Comparison of ENCODE assay signal across 8 cellular contexts in genomic region chr15:89775815-89776214, GRCh38. TPM values are rescaled to one million over a fixed set of nuclear protein-coding genes. Genes with fewer than 3 reads are reported as not detected.
DNase-seq lines count a peak whose midpoint lies in the region; ATAC-seq, FAIRE-seq and TF ChIP-seq lines count a peak whose summit lies in the region.

No MANE protein-coding gene starts in this region.

- peak overlapping the region; percentile 44 for H3K4me2 ChIP-seq in endothelial cell of umbilical vein (ENCODE audit: insufficient read depth, low read length)
- peak overlapping the region; percentile 85 for H3K4me2 ChIP-seq in osteoblast (ENCODE audit: insufficient read depth, low read length)

- peak overlapping the region; percentile 74 for H2AFZ ChIP-seq in ACC112 (ENCODE audit: low read length, unreplicated experiment)
- peak overlapping the region; percentile 90 for H2AFZ ChIP-seq in endothelial cell of umbilical vein (ENCODE audit: low read depth, low read length)
- H2AFZ ChIP-seq in osteoblast (ENCODE audit: low read length): peak overlapping the region; percentile 83

- H4K20me1 ChIP-seq in endothelial cell of umbilical vein (replicated peaks; ENCODE audit: control insufficient read depth, extremely low read depth, insufficient read depth, low read length) (no peaks in the 10 kb centered on the region), osteoblast (ENCODE audit: insufficient read depth, low read length) (no peaks in the 10 kb centered on the region)

- POLR2A ChIA-PET in endothelial cell of umbilical vein (lab: Charles Lee): no interaction called here

- H3K79me2 ChIP-seq in ACC112 (ENCODE audit: control insufficient read depth, insufficient read depth, low read length, unreplicated experiment) (no peaks in the 10 kb centered on the region), endothelial cell of umbilical vein (ENCODE audit: control insufficient read depth, insufficient read depth, low read length) (no peaks in the 10 kb centered on the region), osteoblast (ENCODE audit: insufficient read depth, low read length) (no peaks in the 10 kb centered on the region)

- no peaks in the 10 kb centered on the region for H3K36me3 ChIP-seq in ACC112 (ENCODE audit: insufficient read depth, low read length)
- no peaks in the 10 kb centered on the region for H3K36me3 ChIP-seq in HUES6 (ENCODE audit: control insufficient read depth, insufficient read depth, low read length)
- H3K36me3 ChIP-seq in endothelial cell of umbilical vein (ENCODE audit: control insufficient read depth in 2 of 2, extremely low read depth in 1 of 2, insufficient read depth in 2 of 2, low read length in 2 of 2): no peaks in the 10 kb centered on the region
- H3K36me3 ChIP-seq in osteoblast (ENCODE audit: insufficient read depth, low read length): no peaks in the 10 kb centered on the region

- H3K4me1 ChIP-seq in ACC112 (ENCODE audit: control insufficient read depth, insufficient read depth, low read length, unreplicated experiment) (peaks cover 23% of the 10 kb centered on the region), HUES6 (ENCODE audit: control insufficient read depth, insufficient read depth, low read length) (peaks cover 8% of the 10 kb centered on the region; the same call in 1 of the 2 replicates), endothelial cell of umbilical vein (ENCODE audit: control insufficient read depth, extremely low read depth, insufficient read depth, low read length) (peaks cover 6% of the 10 kb centered on the region), osteoblast (ENCODE audit: insufficient read depth, low read length) (peaks cover 17% of the 10 kb centered on the region)

- CTCF ChIA-PET in endothelial cell of umbilical vein (lab: Charles Lee): interaction anchor here (0.6 to 1.8 kb wide), 5 partner anchors 15 to 223 kb away, joined by 3 to 13 read pairs (median 5); no protein-coding TSS in a partner anchor

- no peak for ATAC-seq in GM21825 (IDR thresholded peaks at IDR 0.05; ENCODE audit: unreplicated experiment)
- no peak for ATAC-seq in HG03045 (IDR thresholded peaks at IDR 0.05; ENCODE audit: unreplicated experiment)
- no peak for ATAC-seq in GM18517 (IDR thresholded peaks at IDR 0.05; ENCODE audit: unreplicated experiment)

- TF ChIP-seq POLR2A in endothelial cell of umbilical vein (IDR thresholded peaks at IDR 0.05; ENCODE audit: low read depth, low read length): no peak

- no TSS peak for BruUV-seq in endothelial cell of umbilical vein (replicated peaks; lab: Mats Ljungman, UMichigan)

- H3K9me1 ChIP-seq in endothelial cell of umbilical vein (replicated peaks; ENCODE audit: control insufficient read depth, extremely low read depth, insufficient read depth, low read length): no peaks in the 10 kb centered on the region

- H3K9me3 ChIP-seq in HUES6 (ENCODE audit: control insufficient read depth, insufficient read depth, low read depth, low read length): no peaks in the 10 kb centered on the region
- H3K9me3 ChIP-seq in endothelial cell of umbilical vein (replicated peaks; ENCODE audit: control insufficient read depth, insufficient read depth, low read length): no peaks in the 10 kb centered on the region
- no peaks in the 10 kb centered on the region for H3K9me3 ChIP-seq in osteoblast (ENCODE audit: low read depth, low read length)

- intact Hi-C loops in endothelial cell of umbilical vein (cut with micrococcal nuclease): loop anchor here (2.0 to 5.0 kb wide), 3 partner anchors 19 to 41 kb away; no protein-coding TSS in a partner anchor

- dilution Hi-C loops in endothelial cell of umbilical vein (cut with MboI; ENCODE audit: extremely low pct_ligation_motif_present, low sequenced_read_pairs): no loop called here

- peak overlapping the region; percentile 79 for H3K4me3 ChIP-seq in ACC112 (ENCODE audit: low read depth, low read length)
- peak overlapping the region; percentile 50 for H3K4me3 ChIP-seq in HUES6 (ENCODE audit: low read depth, low read length)
- no peak overlapping the region for H3K4me3 ChIP-seq in endothelial cell of umbilical vein (replicated peaks in 1 of 3; ENCODE audit: insufficient read depth in 1 of 3, low read depth in 1 of 3, low read length in 3 of 3)
- H3K4me3 ChIP-seq in osteoblast (ENCODE audit: insufficient read depth, low read length): peak overlapping the region; percentile 72

- no peak for FAIRE-seq in endothelial cell of umbilical vein (lab: Jason Lieb, UNC)

- no peak overlapping the region for H3K9ac ChIP-seq in HUES6 (ENCODE audit: low read length)
- no peak overlapping the region for H3K9ac ChIP-seq in endothelial cell of umbilical vein (replicated peaks; ENCODE audit: extremely low read depth, insufficient read depth, low read length)

- H3K27ac ChIP-seq in ACC112 (ENCODE audit: low read depth, low read length) (no peak overlapping the region), HUES6 (ENCODE audit: low read depth, low read length) (no peak overlapping the region), endothelial cell of umbilical vein (ENCODE audit: insufficient read depth, low read depth, low read length) (no peak overlapping the region), osteoblast (ENCODE audit: low read depth, low read length) (no peak overlapping the region)

- no peak for DNase-seq in endothelial cell of umbilical vein (ENCODE audit: low read depth, low spot score)
- peak; percentile 48 for DNase-seq in osteoblast (ENCODE audit: insufficient read length, low spot score, missing footprints)
- DNase-seq in COLO668 (lab: John Stamatoyannopoulos, UW; ENCODE audit: unreplicated experiment): no peak

- H3K27me3 ChIP-seq in ACC112 (ENCODE audit: insufficient read depth, low read length) (no peaks in the 10 kb centered on the region), HUES6 (ENCODE audit: control insufficient read depth, insufficient read depth, low read length) (peaks cover 46% of the 10 kb centered on the region), endothelial cell of umbilical vein (ENCODE audit: control insufficient read depth in 2 of 2, insufficient read depth in 2 of 2, low read length in 2 of 2) (no peaks in the 10 kb centered on the region), osteoblast (ENCODE audit: insufficient read depth, low read length) (no peaks in the 10 kb centered on the region)

- TF ChIP-seq CTCF in endothelial cell of umbilical vein (IDR thresholded peaks at IDR 0.05; ENCODE audit: extremely low read depth in 1 of 2, insufficient read depth in 1 of 2, low read depth in 1 of 2, low read length in 2 of 2) (no peak), osteoblast (IDR thresholded peaks at IDR 0.05; ENCODE audit: extremely low read depth, low read depth, low read length) (no peak)

TF ChIP-seq in endothelial cell of umbilical vein, 7 proteins besides CTCF, POLR2A, EP300 and RAD21:
- TF ChIP-seq JUN (IDR thresholded peaks at IDR 0.05; ENCODE audit: borderline replicate concordance, insufficient read depth, insufficient read length, low read depth) (no peak), GATA2 (IDR thresholded peaks at IDR 0.05; ENCODE audit: insufficient read depth, insufficient read length, low read depth, low read length) (no peak), MAX (IDR thresholded peaks at IDR 0.05; ENCODE audit: insufficient read depth, insufficient read length) (no peak), EZH2 (IDR thresholded peaks at IDR 0.05; ENCODE audit: borderline replicate concordance, low read depth, low read length, severe bottlenecking) (no peak), POLR2AphosphoS5 (IDR thresholded peaks at IDR 0.05; ENCODE audit: insufficient read depth, low read depth, low read length) (no peak), MYC (IDR thresholded peaks at IDR 0.05; ENCODE audit: low read depth, low read length) (no peak), FOS (IDR thresholded peaks at IDR 0.05; ENCODE audit: borderline replicate concordance, insufficient read depth, low read length) (no peak)

RNA-seq across cellular contexts. Expression of gene MESP2, which starts 0.3 kb away (rescaled TPM):
- total RNA-seq in endothelial cell of umbilical vein: 0.42 TPM in 1 of 2 replicates, not detected in the other
- 0.21 and 0.43 TPM in 2 replicates for polyA plus RNA-seq in endothelial cell of umbilical vein
- 0.14 and 0.22 TPM in 2 replicates for polyA plus RNA-seq in endothelial cell of umbilical vein (2011; cell fraction: cytosol; rRNA removed)
- not detected in 2 replicates for polyA plus RNA-seq in endothelial cell of umbilical vein (2011; cell fraction: nucleus; rRNA removed)
- polyA plus RNA-seq in endothelial cell of umbilical vein (2012): 0.27 and 0.64 TPM in 2 replicates
- not detected in 2 replicates for polyA minus RNA-seq in endothelial cell of umbilical vein
- polyA minus RNA-seq in endothelial cell of umbilical vein (2011; cell fraction: cytosol; rRNA and poly(A)+ RNA removed): not detected
- not detected in 2 replicates for polyA minus RNA-seq in endothelial cell of umbilical vein (2011; cell fraction: nucleus; rRNA and poly(A)+ RNA removed)
- 0.72 and 1.5 TPM in 2 replicates for total RNA-seq in osteoblast

RNA-seq across cellular contexts. Expression of gene MESP1, which starts 24.8 kb away (rescaled TPM):
- total RNA-seq in endothelial cell of umbilical vein (1.0 and 1.7 TPM in 2 replicates), osteoblast (under 0.01 TPM in 2 replicates)
- polyA plus RNA-seq in endothelial cell of umbilical vein: 0.68 and 1.0 TPM in 2 replicates
- polyA plus RNA-seq in endothelial cell of umbilical vein (2011; cell fraction: cytosol; rRNA removed): 0.21 and 0.35 TPM in 2 replicates
- polyA plus RNA-seq in endothelial cell of umbilical vein (2011; cell fraction: nucleus; rRNA removed): 0.08 and 0.22 TPM in 2 replicates
- polyA plus RNA-seq in endothelial cell of umbilical vein (2012): 1.00 and 1.3 TPM in 2 replicates
- not detected in 2 replicates for polyA minus RNA-seq in endothelial cell of umbilical vein
- polyA minus RNA-seq in endothelial cell of umbilical vein (2011; cell fraction: cytosol; rRNA and poly(A)+ RNA removed): 4.2 TPM
- polyA minus RNA-seq in endothelial cell of umbilical vein (2011; cell fraction: nucleus; rRNA and poly(A)+ RNA removed): 0.24 and 0.53 TPM in 2 replicates

RNA-seq across cellular contexts. Expression of gene ANPEP, which starts 38.8 kb away (rescaled TPM):
- 199 and 221 TPM in 2 replicates for total RNA-seq in endothelial cell of umbilical vein
- polyA plus RNA-seq in endothelial cell of umbilical vein: 177 and 190 TPM in 2 replicates
- 189 and 193 TPM in 2 replicates for polyA plus RNA-seq in endothelial cell of umbilical vein (2011; cell fraction: cytosol; rRNA removed)
- polyA plus RNA-seq in endothelial cell of umbilical vein (2011; cell fraction: nucleus; rRNA removed): 268 and 281 TPM in 2 replicates
- polyA plus RNA-seq in endothelial cell of umbilical vein (2012): 227 and 501 TPM in 2 replicates
- 193 and 209 TPM in 2 replicates for polyA minus RNA-seq in endothelial cell of umbilical vein
- not detected for polyA minus RNA-seq in endothelial cell of umbilical vein (2011; cell fraction: cytosol; rRNA and poly(A)+ RNA removed)
- 83.8 and 94.2 TPM in 2 replicates for polyA minus RNA-seq in endothelial cell of umbilical vein (2011; cell fraction: nucleus; rRNA and poly(A)+ RNA removed)
- total RNA-seq in osteoblast: 87.9 and 98.7 TPM in 2 replicates

Comparison
In these comparisons a context has a peak if more than half of its experiments do, and no peak if none do; other contexts are left out.
1. H3K4me3 ChIP-seq: peak in ACC112 (single experiment), HUES6 (single experiment) and osteoblast (single experiment); none in endothelial cell of umbilical vein (0 of 3).
2. Peak in every context shown above with its lines, with median percentiles within 50 percentile points of each other: H2AFZ ChIP-seq.